ENCODE assay signal across 8 cellular contexts in the genomic region with DNA sequence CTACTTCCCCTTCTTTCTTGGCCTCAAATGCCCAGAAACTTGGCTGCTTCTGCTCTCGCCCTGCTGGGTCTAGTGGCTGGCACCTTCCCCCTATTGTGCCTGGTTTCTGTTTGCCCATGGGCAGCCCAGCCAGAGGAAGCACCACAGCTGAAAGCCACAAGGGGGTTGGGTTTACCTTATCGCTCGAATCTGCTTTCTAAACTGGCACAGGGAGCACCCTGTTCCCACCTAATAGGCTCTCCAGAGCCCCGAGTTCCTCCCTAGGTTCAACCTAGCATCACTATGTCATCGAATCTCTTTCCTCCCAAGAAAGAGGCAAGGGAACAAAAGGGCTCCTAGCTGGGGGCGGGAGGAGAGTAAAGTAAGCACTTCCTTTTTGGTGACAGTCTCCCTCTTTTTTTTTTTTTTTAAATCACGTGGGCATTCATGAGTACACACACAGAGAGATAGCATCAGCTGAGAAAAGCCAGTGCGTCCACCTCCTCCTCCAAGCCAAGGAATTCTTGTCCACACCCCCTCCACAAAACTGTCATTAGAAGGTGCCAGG.
DNase-seq lines count a peak whose midpoint lies in the region; ATAC-seq and TF ChIP-seq lines count a peak whose summit lies in the region.

No MANE protein-coding gene starts in this region.

- peaks cover 19% of the 10 kb centered on the region for H3K4me1 Mint-ChIP-seq in activated B cell treated with CpG ODN at 0.5 μM for 24 hours
- H3K4me1 Mint-ChIP-seq in effector memory CD8-positive, alpha-beta T cell (ENCODE audit: low read depth in 2 of 2) = peaks cover 20 to 29% of the 10 kb centered on the region in 2 donors
- peaks cover 25 to 32% (median 30%) of the 10 kb centered on the region in 4 donors for H3K4me1 Mint-ChIP-seq in naive thymus-derived CD8-positive, alpha-beta T cell

- peak; percentile 87 for ATAC-seq in activated B cell treated with CpG ODN at 0.5 μM for 24 hours (ENCODE audit: low read depth)
- peak; percentile 93 for ATAC-seq in effector memory CD8-positive, alpha-beta T cell (replicated peaks)
- peak; percentile 94 to 96 for ATAC-seq in naive thymus-derived CD8-positive, alpha-beta T cell
- ATAC-seq in GM18861 (IDR thresholded peaks at IDR 0.05; ENCODE audit: unreplicated experiment) = no peak
- ATAC-seq in GM18511 (IDR thresholded peaks at IDR 0.05; ENCODE audit: unreplicated experiment) = no peak

- peak overlapping the region; percentile 86 for H3K27ac Mint-ChIP-seq in activated B cell treated with CpG ODN at 0.5 μM for 24 hours
- peak overlapping the region; percentile 89 to 96 for H3K27ac Mint-ChIP-seq in effector memory CD8-positive, alpha-beta T cell
- H3K27ac Mint-ChIP-seq in naive thymus-derived CD8-positive, alpha-beta T cell = peak overlapping the region; percentile 89 to 96 (median 94)

- H3K36me3 Mint-ChIP-seq in activated B cell treated with CpG ODN at 0.5 μM for 24 hours (ENCODE audit: low read depth) = no peaks in the 10 kb centered on the region
- H3K36me3 Mint-ChIP-seq in effector memory CD8-positive, alpha-beta T cell (ENCODE audit: insufficient read depth) = no peaks in the 10 kb centered on the region
- H3K36me3 Mint-ChIP-seq in naive thymus-derived CD8-positive, alpha-beta T cell = no peaks in the 10 kb centered on the region

- H3K9me3 Mint-ChIP-seq in activated B cell treated with CpG ODN at 0.5 μM for 24 hours = no peaks in the 10 kb centered on the region
- H3K9me3 Mint-ChIP-seq in effector memory CD8-positive, alpha-beta T cell = no peaks in the 10 kb centered on the region
- H3K9me3 Mint-ChIP-seq in naive thymus-derived CD8-positive, alpha-beta T cell = no peaks in the 10 kb centered on the region

- POLR2A ChIA-PET in activated B cell treated with CpG ODN at 0.5 μM for 24 hours (lab: Charles Lee) = interaction anchor here (0.6 kb wide), 1 partner anchor 1283 kb away, joined by 3 read pairs; no protein-coding TSS in a partner anchor
- POLR2A ChIA-PET in naive thymus-derived CD8-positive, alpha-beta T cell (lab: Charles Lee) = interaction anchor here (0.5 to 0.8 kb wide), 4 partner anchors 54 to 207 kb away, joined by 3 to 5 read pairs (median 3); no protein-coding TSS in a partner anchor

- CTCF ChIA-PET in activated B cell treated with CpG ODN at 0.5 μM for 24 hours (lab: Charles Lee) = interaction anchor here (1.1 kb wide), 1 partner anchor 27 kb away, joined by 3 read pairs; no protein-coding TSS in a partner anchor

- TF ChIP-seq CTCF in activated B cell treated with CpG ODN at 0.5 μM for 24 hours (IDR thresholded peaks at IDR 0.05) = no peak

- intact Hi-C loops in activated B cell treated with CpG ODN at 0.5 μM for 24 hours (cut with micrococcal nuclease) = loop anchor here (5.0 kb wide), 1 partner anchor 220 kb away; no protein-coding TSS in a partner anchor

- peak overlapping the region; percentile 88 for H3K4me3 Mint-ChIP-seq in activated B cell treated with CpG ODN at 0.5 μM for 24 hours
- H3K4me3 Mint-ChIP-seq in effector memory CD8-positive, alpha-beta T cell = peak overlapping the region; percentile 80 to 84
- H3K4me3 Mint-ChIP-seq in naive thymus-derived CD8-positive, alpha-beta T cell = peak overlapping the region; percentile 83 to 96 (median 89)

- DNase-seq in A172 (ENCODE audit: low spot score) = peak; percentile 20
- DNase-seq in KG1 (lab: John Stamatoyannopoulos, UW) = peak; percentile 61
- peak; percentile 26 for DNase-seq in activated B cell treated with CpG ODN at 0.5 μM for 24 hours
- DNase-seq in effector memory CD8-positive, alpha-beta T cell = peak; percentile 38 to 41 (median 40)
- DNase-seq in naive thymus-derived CD8-positive, alpha-beta T cell = peak in 9 of 10 donors; percentile 15 to 74 (median 46)
- DNase-seq in NCI-H524 treated with DMSO at 0.1 percent for 48 hours (lab: John Stamatoyannopoulos, UW) = no peak

- H3K27me3 Mint-ChIP-seq in activated B cell treated with CpG ODN at 0.5 μM for 24 hours = peaks cover 16% of the 10 kb centered on the region
- peaks cover 34 to 46% of the 10 kb centered on the region in 2 donors for H3K27me3 Mint-ChIP-seq in effector memory CD8-positive, alpha-beta T cell
- peaks cover 0 to 10% (median 4%) of the 10 kb centered on the region in 5 donors for H3K27me3 Mint-ChIP-seq in naive thymus-derived CD8-positive, alpha-beta T cell

Comparison
In these comparisons a context has a peak if more than half of its experiments do, and no peak if none do; other contexts are left out.
1. ATAC-seq: peak in activated B cell treated with CpG ODN at 0.5 μM for 24 hours (single experiment), effector memory CD8-positive, alpha-beta T cell (single experiment) and naive thymus-derived CD8-positive, alpha-beta T cell (2 of 2); none in GM18861 (single experiment) and GM18511 (single experiment).
2. Peak in every context shown above with its lines, with median percentiles within 50 percentile points of each other: H3K27ac Mint-ChIP-seq and H3K4me3 Mint-ChIP-seq.